In the genomic region with DNA sequence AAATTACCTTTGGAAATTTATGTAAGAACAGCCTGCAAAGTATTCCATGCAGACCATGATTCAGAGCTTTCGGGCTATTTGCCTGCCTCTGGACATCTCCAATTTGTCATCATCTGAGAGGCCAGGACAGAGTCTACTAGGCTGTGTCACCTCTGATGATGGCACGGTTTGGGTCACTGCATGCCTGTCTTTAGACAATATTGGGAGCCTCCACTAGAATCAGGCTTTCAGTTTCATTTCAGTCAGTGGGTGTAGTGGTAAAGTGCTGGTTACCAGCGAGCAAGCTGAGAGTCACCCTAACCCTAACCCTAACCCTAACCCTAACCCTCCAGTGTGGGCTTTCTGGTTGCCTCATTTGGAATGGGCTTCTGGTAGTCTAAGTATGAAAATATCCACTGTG, we compare ENCODE assay signal across 24 cellular contexts.
"Had no signal": no experiment of that assay in that cellular context is flagged by ENCODE, and none has a peak within 500 bp of the region (broad histone marks: within the 10 kb centered on the region; RNA-seq: fewer than 3 reads in every experiment).

No MANE protein-coding gene starts in this region.

- FAIRE-seq: endometrium, islet of Langerhans, keratinocyte had no signal

- DNase-seq: cortex of kidney; effector CD8-positive, alpha-beta T cell; effector memory CD8-positive, alpha-beta T cell; endodermal cell; erythroblast; esophagus squamous epithelium; foreskin fibroblast; foreskin melanocyte; gastrocnemius medialis; glutamatergic neuron; head of caudate nucleus; heart right ventricle; hippocampal formation; left cardiac atrium; left lung; left ventricle myocardium superior; lower lobe of right lung; mesenchymal stem cell; mucosa of descending colon; naive B cell; naive thymus-derived CD8-positive, alpha-beta T cell had no signal
